8 cellular contexts compared by ENCODE assay signal in genomic region chr20:43457640-43458421, GRCh38. TPM values are rescaled to one million over a fixed set of nuclear protein-coding genes. Genes with fewer than 3 reads are reported as not detected.
A peak's percentile ranks its signal among the peaks of the same experiment; 100 is the strongest.
DNase-seq lines count a peak whose midpoint lies in the region; ATAC-seq, FAIRE-seq and TF ChIP-seq lines count a peak whose summit lies in the region.

TSS of gene SRSF6 (plus strand) at chr20:43457896. CDS start at chr20:43458034, 138 bp downstream.

- DNase-seq in GM19239 (ENCODE audit: insufficient read length, low spot score) (peak; percentile 80), NCI-H526 treated with DMSO at 0.1 percent for 48 hours (lab: John Stamatoyannopoulos, UW) (peak; percentile 96), dedifferentiated amniotic fluid mesenchymal stem cell (ENCODE audit: extremely low spot score) (peak; percentile 88), HepG2 (ENCODE audit: low spot score) (peak; percentile 88)
- peak; percentile 92 for DNase-seq in activated CD4-positive, alpha-beta T cell treated with anti-CD3 and anti-CD28 coated beads, Interleukin-2, amount 50 U/mL, for 1 hour
- DNase-seq in stimulated activated CD4-positive, alpha-beta T cell treated with anti-CD3 and anti-CD28 coated beads, Interleukin-2, amount 100 ng/mL, for 48 hours: peak; percentile 86 to 95

- H3K4me2 ChIP-seq in BLaER1: peak within 1 kb of the TSS; percentile 94
- H3K4me2 ChIP-seq in HepG2 (ENCODE audit: low read depth, low read length): peak within 1 kb of the TSS; percentile 99

- peak; percentile 83 for FAIRE-seq in GM19239 (lab: Jason Lieb, UNC)
- no peak for FAIRE-seq in HepG2 (lab: Jason Lieb, UNC)

- H3K27me3 ChIP-seq in BLaER1 (no peaks in the 10 kb centered on the region), HepG2 (ENCODE audit: control insufficient read depth in 1 of 2, insufficient read depth in 2 of 2, low read length in 2 of 2) (peaks cover 0 to 2% of the 10 kb centered on the region in 2 experiments; a peak in 1 of 5 replicates)

- H3K4me3 ChIP-seq in BLaER1 (peak within 1 kb of the TSS; percentile 96), HepG2 (replicated peaks in 1 of 3; ENCODE audit: insufficient read depth in 1 of 3, low read depth in 2 of 3, low read length in 3 of 3) (peak within 1 kb of the TSS; percentile 86 to 96 (median 90))

- ATAC-seq in HG03442 (IDR thresholded peaks at IDR 0.05; ENCODE audit: unreplicated experiment): peak; percentile 78
- ATAC-seq in HepG2: peak; percentile 90

- TF ChIP-seq EP300 in HepG2 (IDR thresholded peaks at IDR 0.05; ENCODE audit: low read depth in 2 of 2, low read length in 2 of 2): peak in 1 of 2 experiments; percentile 45; a peak in 1 of 4 replicates
- peak; percentile 57 for TF ChIP-seq EP300 in HepG2 (CRISPR knock-in tag; IDR thresholded peaks at IDR 0.05; ENCODE audit: borderline replicate concordance)

- H3K36me3 ChIP-seq in BLaER1 (peaks cover 40% of the 10 kb centered on the region), HepG2 (replicated peaks in 1 of 2; ENCODE audit: control insufficient read depth in 1 of 2, insufficient read depth in 2 of 2, low read length in 2 of 2) (peaks cover 10 to 39% of the 10 kb centered on the region in 2 experiments)

- in situ Hi-C loops in HepG2 (cut with HindIII; ENCODE audit: extremely low pct_ligation_motif_present, low pct_unique_long_range_greater_than_20kb): no loop called here

- POLR2A ChIA-PET in HepG2 (lab: Yijun Ruan, JAX): interaction anchor here (0.6 to 4.9 kb wide), 59 partner anchors 8 to 1427 kb away, joined by 3 to 83 read pairs (median 5); partner anchors contain the start of genes IFT52, L3MBTL1, SGK2 and YWHAB

- peak; percentile 80 for TF ChIP-seq RAD21 in HepG2 (CRISPR knock-in tag; IDR thresholded peaks at IDR 0.05)

- 3% methylated on average over 50 of the region's 101 CpGs for WGBS in HepG2 (ENCODE audit: low lambda C conversion rate)

- BruUV-seq in HepG2 (replicated peaks; lab: Mats Ljungman, UMichigan): TSS peak; percentile 15

- TF ChIP-seq CTCF in HepG2 (CRISPR knock-in tag; IDR thresholded peaks at IDR 0.05): peak; percentile 35; the same call in 1 of the 2 replicates

- H3K4me1 ChIP-seq in BLaER1 (peaks cover 24% of the 10 kb centered on the region), HepG2 (ENCODE audit: insufficient read depth, low read length) (peaks cover 59% of the 10 kb centered on the region)

- peaks cover 46% of the 10 kb centered on the region for H3K79me2 ChIP-seq in HepG2 (ENCODE audit: insufficient read depth, low read length)

- CTCF ChIA-PET in HepG2 (lab: Yijun Ruan, JAX; ENCODE audit: low intra/inter-chr PET ratio, low total read pairs): no interaction called here

- intact Hi-C loops in HepG2 (cut with micrococcal nuclease; ENCODE audit: unreplicated experiment): loop anchor here (5.0 kb wide), 2 partner anchors 49 to 99 kb away; partner anchors contain the start of genes L3MBTL1 and SGK2

- H3K9me3 ChIP-seq in BLaER1 (no peaks in the 10 kb centered on the region), HepG2 (ENCODE audit: low read length) (no peaks in the 10 kb centered on the region)

- peak within 1 kb of the TSS; percentile 100 for H3K9ac ChIP-seq in BLaER1
- H3K9ac ChIP-seq in HepG2 (ENCODE audit: insufficient read depth, low read depth, low read length): peak within 1 kb of the TSS; percentile 100

- H4K20me1 ChIP-seq in BLaER1: peaks cover 48% of the 10 kb centered on the region
- peaks cover 41% of the 10 kb centered on the region for H4K20me1 ChIP-seq in HepG2 (ENCODE audit: insufficient read depth, low read length)

- H3K27ac ChIP-seq in BLaER1 (peak within 1 kb of the TSS; percentile 100), HepG2 (ENCODE audit: extremely low read length, insufficient read depth, low read length) (peak within 1 kb of the TSS; percentile 97)

- TF ChIP-seq POLR2A in HepG2 (IDR thresholded peaks at IDR 0.05; ENCODE audit: insufficient read depth in 1 of 2, low read depth in 2 of 2, low read length in 2 of 2): peak; percentile 99 to 100

- peak within 1 kb of the TSS; percentile 91 for H2AFZ ChIP-seq in HepG2 (ENCODE audit: low read length)

TF ChIP-seq in HepG2, 621 proteins besides CTCF, POLR2A, EP300 and RAD21 (continues in another document):
- TF ChIP-seq ZNF326 (CRISPR knock-in tag; IDR thresholded peaks at IDR 0.05; ENCODE audit: borderline replicate concordance) (no peak), TBL1XR1 (IDR thresholded peaks at IDR 0.05; ENCODE audit: borderline replicate concordance, low read length, partially characterized antibody) (peak; percentile 82), CHCHD3 (CRISPR knock-in tag; IDR thresholded peaks at IDR 0.05) (peak; percentile 84; the same call in 1 of the 2 replicates), ZNF687 (CRISPR knock-in tag; IDR thresholded peaks at IDR 0.05) (peak; percentile 95), ZKSCAN8 (CRISPR knock-in tag; IDR thresholded peaks at IDR 0.05; ENCODE audit: borderline replicate concordance) (peak; percentile 53; the same call in 1 of the 2 replicates), JARID2 (CRISPR knock-in tag; IDR thresholded peaks at IDR 0.05; ENCODE audit: insufficient replicate concordance) (peak; percentile 98), ZNF101 (CRISPR knock-in tag; IDR thresholded peaks at IDR 0.05; ENCODE audit: borderline replicate concordance, low read depth) (peak; percentile 92; the same call in 1 of the 2 replicates), DDIT3 (CRISPR knock-in tag; IDR thresholded peaks at IDR 0.05) (no peak; the same call in 1 of the 2 replicates), ETV5 (CRISPR knock-in tag; IDR thresholded peaks at IDR 0.05; ENCODE audit: borderline replicate concordance) (peak; percentile 48; the same call in 1 of the 2 replicates), THAP8 (CRISPR knock-in tag; IDR thresholded peaks at IDR 0.05; ENCODE audit: borderline replicate concordance) (peak; percentile 90), ASH2L (IDR thresholded peaks at IDR 0.05; ENCODE audit: insufficient read length, low read depth, low read length) (peak; percentile 97), REL (CRISPR knock-in tag; conservative IDR thresholded peaks at IDR 0.05) (peak; percentile 88)

RNA-seq across cellular contexts. Expression of gene SRSF6, which starts in this region (rescaled TPM):
- 184 and 194 TPM in 2 replicates for total RNA-seq in HepG2 (2016; rRNA removed; fragmentation: Illumina TruSeq; extraction: Trizol)
- total RNA-seq in HepG2 (2016; cell fraction: cytosol; rRNA removed; fragmentation: Illumina TruSeq; extraction: Trizol; ENCODE audit: low read depth): 15.0 and 16.0 TPM in 2 replicates
- 174 and 198 TPM in 2 replicates for total RNA-seq in HepG2 (2016; cell fraction: insoluble cytoplasmic fraction; rRNA removed; fragmentation: Illumina TruSeq; extraction: Trizol)
- 47.5 and 54.5 TPM in 2 replicates for total RNA-seq in HepG2 (2016; cell fraction: membrane; rRNA removed; fragmentation: Illumina TruSeq; extraction: Trizol)
- total RNA-seq in HepG2 (2016; cell fraction: nucleus; rRNA removed; fragmentation: Illumina TruSeq; extraction: Trizol): 244 and 253 TPM in 2 replicates
- 151 and 156 TPM in 2 replicates for polyA plus RNA-seq in HepG2 (2011; rRNA removed)
- 62.2 and 93.1 TPM in 2 replicates for polyA plus RNA-seq in HepG2 (2011; cell fraction: cytosol; rRNA removed)
- polyA plus RNA-seq in HepG2 (2011; cell fraction: nucleus; rRNA removed): 386 and 421 TPM in 2 replicates
- 116 and 122 TPM in 2 replicates for polyA plus RNA-seq in HepG2 (2012)
- 13.9 and 17.6 TPM in 2 replicates for polyA plus RNA-seq in HepG2 (2016; cell fraction: cytosol; fragmentation: Illumina TruSeq; extraction: Trizol; ENCODE audit: low read depth)
- polyA plus RNA-seq in HepG2 (2016; cell fraction: insoluble cytoplasmic fraction; fragmentation: Illumina TruSeq; extraction: Trizol; ENCODE audit: low read depth): 195 and 211 TPM in 2 replicates
- 30.9 and 36.1 TPM in 2 replicates for polyA plus RNA-seq in HepG2 (2016; cell fraction: membrane; fragmentation: Illumina TruSeq; extraction: Trizol; ENCODE audit: low read depth)
- polyA plus RNA-seq in HepG2 (2016; cell fraction: nucleus; fragmentation: Illumina TruSeq; extraction: Trizol; ENCODE audit: insufficient read depth, low read depth): 597 and 599 TPM in 2 replicates
- polyA minus RNA-seq in HepG2 (2011; rRNA and poly(A)+ RNA removed; ENCODE audit: low replicate concordance): 66.2 and 97.9 TPM in 2 replicates
- polyA minus RNA-seq in HepG2 (2011; cell fraction: cytosol; rRNA and poly(A)+ RNA removed): 39.1 and 45.4 TPM in 2 replicates
- 358 and 382 TPM in 2 replicates for polyA minus RNA-seq in HepG2 (2011; cell fraction: nucleus; rRNA and poly(A)+ RNA removed)

Comparison
In these comparisons a context has a peak if more than half of its experiments do, and no peak if none do; other contexts are left out.
1. Peak in every context shown above with its lines: DNase-seq, ATAC-seq, H3K4me3 ChIP-seq and H3K27ac ChIP-seq.